ENCODE assay signal across 12 cellular contexts in the genomic region with DNA sequence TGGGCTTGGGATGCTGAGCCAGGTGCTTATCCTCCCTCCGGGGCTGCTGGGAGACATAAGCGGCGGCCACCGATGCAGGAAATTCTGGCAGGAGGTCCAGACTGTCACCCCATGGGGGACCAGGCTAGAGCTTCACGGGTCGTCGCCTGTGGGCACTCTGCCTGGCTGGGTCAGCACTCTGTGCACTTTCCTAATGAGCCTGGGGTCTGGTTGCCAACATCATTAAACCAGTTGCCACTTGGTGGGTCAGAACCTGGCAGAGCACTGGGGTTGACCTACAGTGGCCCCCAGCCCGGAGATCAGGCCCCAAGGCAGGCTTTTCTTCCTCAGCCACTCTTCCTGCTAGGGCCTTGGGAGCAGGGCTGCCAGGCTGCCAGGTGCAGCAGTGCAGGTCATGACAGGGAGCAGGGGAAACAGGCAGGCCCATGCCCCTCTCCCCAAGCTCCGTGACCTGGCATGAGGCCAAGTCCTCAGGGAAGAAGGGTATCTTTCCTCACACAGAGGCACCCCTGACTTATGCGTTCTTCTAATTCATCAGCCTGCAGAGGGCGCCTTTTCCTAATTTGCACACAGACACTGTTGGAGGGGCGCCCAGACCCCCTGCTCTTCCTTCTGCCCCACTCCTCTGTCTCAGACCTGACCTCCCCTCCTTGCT.
DNase-seq lines count a peak whose midpoint lies in the region; ATAC-seq, FAIRE-seq and TF ChIP-seq lines count a peak whose summit lies in the region.
"Had no signal": no experiment of that assay in that cellular context is flagged by ENCODE, and none has a peak within 500 bp of the region (broad histone marks: within the 10 kb centered on the region; RNA-seq: fewer than 3 reads in every experiment).

No MANE protein-coding gene starts in this region.

- ATAC-seq in GM12878 (no peak), HG03442 (IDR thresholded peaks at IDR 0.05; ENCODE audit: unreplicated experiment) (no peak)

- TF ChIP-seq POLR2A in GM12878 (IDR thresholded peaks at IDR 0.05; ENCODE audit: low read depth, low read length) = no peak

- FAIRE-seq in GM12878 (lab: Jason Lieb, UNC) = no peak

- peaks cover 27% of the 10 kb centered on the region for H3K27me3 Mint-ChIP-seq in nephron progenitor cell (ENCODE audit: low read depth, poor library complexity)

- no peaks in the 10 kb centered on the region for H3K36me3 ChIP-seq in GM12878 (ENCODE audit: control insufficient read depth in 2 of 2, insufficient read depth in 2 of 2, low read length in 1 of 2)

- 23% methylated on average over 12 of the region's 12 CpGs for WGBS in GM12878 (ENCODE audit: insufficient coverage, insufficient replicate concordance, low lambda C conversion rate, missing lambda C conversion rate)

- no peak overlapping the region for H3K27ac ChIP-seq in GM12878 (ENCODE audit: control insufficient read depth, insufficient read depth)

- no peak for TF ChIP-seq EP300 in GM12878 (IDR thresholded peaks at IDR 0.05; ENCODE audit: borderline replicate concordance in 1 of 2, control insufficient read depth in 1 of 2, low read depth in 2 of 2, low read length in 2 of 2)

- H3K4me1 Mint-ChIP-seq in nephron progenitor cell = peaks cover 41% of the 10 kb centered on the region

- H3K36me3 Mint-ChIP-seq in nephron progenitor cell (ENCODE audit: low read depth) = no peaks in the 10 kb centered on the region
- H3K36me3 Mint-ChIP-seq: CD4-positive, CD25-positive, alpha-beta regulatory T cell had no signal

- RAD21 ChIA-PET in GM12878 (lab: Charles Lee; ENCODE audit: unreplicated experiment) = no interaction called here

- no peak overlapping the region for H2AFZ ChIP-seq in GM12878 (ENCODE audit: control insufficient read depth, low read depth, low read length)

- no peaks in the 10 kb centered on the region for H3K4me1 ChIP-seq in GM12878 (ENCODE audit: control insufficient read depth, insufficient read depth, low read length)

- CTCF ChIA-PET in GM12878 (lab: Yijun Ruan, JAX) = interaction anchor here (0.6 kb wide), 1 partner anchor 171 kb away, joined by 3 read pairs; no protein-coding TSS in a partner anchor

- peak in 2 of 3 experiments; percentile 23 to 36; a peak in 5 of 6 replicates for TF ChIP-seq CTCF in GM12878 (IDR thresholded peaks at IDR 0.05 in 2 of 3, conservative IDR thresholded peaks at IDR 0.05 in 1 of 3; ENCODE audit: control insufficient read depth in 2 of 3, extremely low read depth in 1 of 3, insufficient read depth in 1 of 3, low read depth in 3 of 3, low read length in 3 of 3)
- peak; percentile 26 for TF ChIP-seq CTCF in nephron progenitor cell (IDR thresholded peaks at IDR 0.05)

- no peaks in the 10 kb centered on the region for H3K79me2 ChIP-seq in GM12878 (ENCODE audit: control insufficient read depth, insufficient read depth, low read length)

- no peak for TF ChIP-seq RAD21 in GM12878 (IDR thresholded peaks at IDR 0.05; ENCODE audit: insufficient read depth, low read depth, low read length)

- SMC1A ChIA-PET in GM12878 (lab: Charles Lee; ENCODE audit: uncharacterized antibody, unreplicated experiment) = no interaction called here

- H3K4me3 ChIP-seq in Jurkat, Clone E6-1 (ENCODE audit: low read length) = no peak overlapping the region
- H3K4me3 ChIP-seq in GM12878 = no peak overlapping the region
- H3K4me3 ChIP-seq: lung had no signal

- no peak overlapping the region for H3K9ac ChIP-seq in GM12878 (ENCODE audit: control insufficient read depth, insufficient read depth, low read length)

- DNase-seq in NCI-H345 (lab: John Stamatoyannopoulos, UW) (peak; percentile 20), NCI-H345 treated with DMSO at 0.1 percent for 48 hours (lab: John Stamatoyannopoulos, UW; ENCODE audit: unreplicated experiment) (no peak), GM12878 (ENCODE audit: low read depth, low spot score) (no peak), nephron progenitor cell (peak; percentile 47), SK-N-DZ (ENCODE audit: low spot score) (no peak)
- peak; percentile 11 for DNase-seq in Jurkat, Clone E6-1 (ENCODE audit: low read depth, low spot score)
- no peak for DNase-seq in effector CD8-positive, alpha-beta T cell (lab: John Stamatoyannopoulos, UW)
- DNase-seq: stimulated activated CD4-positive, alpha-beta T cell treated with anti-CD3 and anti-CD28 coated beads, Interleukin-4, amount 100 ng/mL, for 24 hours had no signal

- H3K27me3 ChIP-seq in GM12878 (replicated peaks in 1 of 2; ENCODE audit: control insufficient read depth in 2 of 2, insufficient read depth in 2 of 2, low read length in 1 of 2) = peaks cover 0 to 1% of the 10 kb centered on the region in 2 experiments; a peak in 2 of 4 replicates

- no TSS peak for BruUV-seq in GM12878 (replicated peaks; lab: Mats Ljungman, UMichigan)

- H3K4me3 Mint-ChIP-seq in nephron progenitor cell = no peak overlapping the region
- H3K4me3 Mint-ChIP-seq: CD4-positive, CD25-positive, alpha-beta regulatory T cell; dendritic cell treated with granulocyte-macrophage colony-stimulating factor and Interleukin-4, amounts not matched to agents 40 ng/mL and 50 ng/mL, for 4 days had no signal

- H3K27ac Mint-ChIP-seq in nephron progenitor cell = no peak overlapping the region
- H3K27ac Mint-ChIP-seq: dendritic cell treated with granulocyte-macrophage colony-stimulating factor and Interleukin-4, amounts not matched to agents 40 ng/mL and 50 ng/mL, for 4 days had no signal

- POLR2A ChIA-PET in GM12878 (lab: Charles Lee) = no interaction called here

- H3K4me2 ChIP-seq in GM12878 (ENCODE audit: control insufficient read depth, insufficient read depth) = no peak overlapping the region

- no peaks in the 10 kb centered on the region for H3K9me3 ChIP-seq in GM12878 (replicated peaks; ENCODE audit: control insufficient read depth, insufficient read depth, low read length)

- no peaks in the 10 kb centered on the region; the same call in 1 of the 2 replicates for H4K20me1 ChIP-seq in GM12878 (ENCODE audit: control insufficient read depth, insufficient read depth)

- in situ Hi-C loops in GM12878 (cut with MboI) = no loop called here

- intact Hi-C loops in GM12878 (cut with micrococcal nuclease; ENCODE audit: unreplicated experiment) = no loop called here

- H3K9me3 Mint-ChIP-seq in nephron progenitor cell = no peaks in the 10 kb centered on the region
- H3K9me3 Mint-ChIP-seq: CD4-positive, CD25-positive, alpha-beta regulatory T cell; dendritic cell treated with granulocyte-macrophage colony-stimulating factor and Interleukin-4, amounts not matched to agents 40 ng/mL and 50 ng/mL, for 4 days had no signal

TF ChIP-seq in GM12878, 131 proteins besides CTCF, POLR2A, EP300 and RAD21:
- TF ChIP-seq, protein P1, sequence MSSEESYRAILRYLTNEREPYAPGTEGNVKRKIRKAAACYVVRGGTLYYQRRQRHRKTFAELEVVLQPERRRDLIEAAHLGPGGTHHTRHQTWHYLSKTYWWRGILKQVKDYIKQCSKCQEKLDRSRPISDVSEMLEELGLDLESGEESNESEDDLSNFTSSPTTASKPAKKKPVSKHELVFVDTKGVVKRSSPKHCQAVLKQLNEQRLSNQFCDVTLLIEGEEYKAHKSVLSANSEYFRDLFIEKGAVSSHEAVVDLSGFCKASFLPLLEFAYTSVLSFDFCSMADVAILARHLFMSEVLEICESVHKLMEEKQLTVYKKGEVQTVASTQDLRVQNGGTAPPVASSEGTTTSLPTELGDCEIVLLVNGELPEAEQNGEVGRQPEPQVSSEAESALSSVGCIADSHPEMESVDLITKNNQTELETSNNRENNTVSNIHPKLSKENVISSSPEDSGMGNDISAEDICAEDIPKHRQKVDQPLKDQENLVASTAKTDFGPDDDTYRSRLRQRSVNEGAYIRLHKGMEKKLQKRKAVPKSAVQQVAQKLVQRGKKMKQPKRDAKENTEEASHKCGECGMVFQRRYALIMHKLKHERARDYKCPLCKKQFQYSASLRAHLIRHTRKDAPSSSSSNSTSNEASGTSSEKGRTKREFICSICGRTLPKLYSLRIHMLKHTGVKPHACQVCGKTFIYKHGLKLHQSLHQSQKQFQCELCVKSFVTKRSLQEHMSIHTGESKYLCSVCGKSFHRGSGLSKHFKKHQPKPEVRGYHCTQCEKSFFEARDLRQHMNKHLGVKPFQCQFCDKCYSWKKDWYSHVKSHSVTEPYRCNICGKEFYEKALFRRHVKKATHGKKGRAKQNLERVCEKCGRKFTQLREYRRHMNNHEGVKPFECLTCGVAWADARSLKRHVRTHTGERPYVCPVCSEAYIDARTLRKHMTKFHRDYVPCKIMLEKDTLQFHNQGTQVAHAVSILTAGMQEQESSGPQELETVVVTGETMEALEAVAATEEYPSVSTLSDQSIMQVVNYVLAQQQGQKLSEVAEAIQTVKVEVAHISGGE (CRISPR knock-in tag; IDR thresholded peaks at IDR 0.05) = no peak
- TF ChIP-seq SP1 (IDR thresholded peaks at IDR 0.05; ENCODE audit: low read depth, low read length) = no peak
- TF ChIP-seq, protein P2, sequence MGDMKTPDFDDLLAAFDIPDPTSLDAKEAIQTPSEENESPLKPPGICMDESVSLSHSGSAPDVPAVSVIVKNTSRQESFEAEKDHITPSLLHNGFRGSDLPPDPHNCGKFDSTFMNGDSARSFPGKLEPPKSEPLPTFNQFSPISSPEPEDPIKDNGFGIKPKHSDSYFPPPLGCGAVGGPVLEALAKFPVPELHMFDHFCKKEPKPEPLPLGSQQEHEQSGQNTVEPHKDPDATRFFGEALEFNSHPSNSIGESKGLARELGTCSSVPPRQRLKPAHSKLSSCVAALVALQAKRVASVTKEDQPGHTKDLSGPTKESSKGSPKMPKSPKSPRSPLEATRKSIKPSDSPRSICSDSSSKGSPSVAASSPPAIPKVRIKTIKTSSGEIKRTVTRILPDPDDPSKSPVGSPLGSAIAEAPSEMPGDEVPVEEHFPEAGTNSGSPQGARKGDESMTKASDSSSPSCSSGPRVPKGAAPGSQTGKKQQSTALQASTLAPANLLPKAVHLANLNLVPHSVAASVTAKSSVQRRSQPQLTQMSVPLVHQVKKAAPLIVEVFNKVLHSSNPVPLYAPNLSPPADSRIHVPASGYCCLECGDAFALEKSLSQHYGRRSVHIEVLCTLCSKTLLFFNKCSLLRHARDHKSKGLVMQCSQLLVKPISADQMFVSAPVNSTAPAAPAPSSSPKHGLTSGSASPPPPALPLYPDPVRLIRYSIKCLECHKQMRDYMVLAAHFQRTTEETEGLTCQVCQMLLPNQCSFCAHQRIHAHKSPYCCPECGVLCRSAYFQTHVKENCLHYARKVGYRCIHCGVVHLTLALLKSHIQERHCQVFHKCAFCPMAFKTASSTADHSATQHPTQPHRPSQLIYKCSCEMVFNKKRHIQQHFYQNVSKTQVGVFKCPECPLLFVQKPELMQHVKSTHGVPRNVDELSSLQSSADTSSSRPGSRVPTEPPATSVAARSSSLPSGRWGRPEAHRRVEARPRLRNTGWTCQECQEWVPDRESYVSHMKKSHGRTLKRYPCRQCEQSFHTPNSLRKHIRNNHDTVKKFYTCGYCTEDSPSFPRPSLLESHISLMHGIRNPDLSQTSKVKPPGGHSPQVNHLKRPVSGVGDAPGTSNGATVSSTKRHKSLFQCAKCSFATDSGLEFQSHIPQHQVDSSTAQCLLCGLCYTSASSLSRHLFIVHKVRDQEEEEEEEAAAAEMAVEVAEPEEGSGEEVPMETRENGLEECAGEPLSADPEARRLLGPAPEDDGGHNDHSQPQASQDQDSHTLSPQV (IDR thresholded peaks at IDR 0.05) = no peak
- no peak for TF ChIP-seq ZNF217 (IDR thresholded peaks at IDR 0.05)
- no peak for TF ChIP-seq PAX5 (IDR thresholded peaks at IDR 0.05; ENCODE audit: borderline replicate concordance, low read depth, low read length)

Comparison
In these comparisons a context has a peak if more than half of its experiments do, and no peak if none do; other contexts are left out.
1. DNase-seq: peak in NCI-H345 (single experiment), Jurkat, Clone E6-1 (single experiment) and nephron progenitor cell (single experiment); none in NCI-H345 treated with DMSO at 0.1 percent for 48 hours (single experiment), GM12878 (single experiment), SK-N-DZ (single experiment) and effector CD8-positive, alpha-beta T cell (single experiment).